Comparison of ENCODE assay signal across 19 cellular contexts in genomic region chr13:32989331-32989730, GRCh38. TPM values are rescaled to one million over a fixed set of nuclear protein-coding genes. Genes with fewer than 3 reads are reported as not detected.
"Had no signal": no experiment of that assay in that cellular context is flagged by ENCODE, and none has a peak within 500 bp of the region (broad histone marks: within the 10 kb centered on the region; RNA-seq: fewer than 3 reads in every experiment).

No MANE protein-coding gene starts in this region.

- DNase-seq: activated B cell treated with CpG ODN at 0.5 μM for 24 hours; activated CD4-positive, alpha-beta memory T cell treated with anti-CD3 and anti-CD28 coated beads for 36 hours; activated CD4-positive, alpha-beta T cell treated with anti-CD3 and anti-CD28 coated beads for 4 hours; activated naive CD8-positive, alpha-beta T cell treated with anti-CD3 and anti-CD28 coated beads for 36 hours; activated T-cell treated with anti-CD3 and anti-CD28 coated beads for 4 hours; amygdala; endodermal cell; kidney; mammary epithelial cell; midbrain; occipital lobe; posterior cingulate gyrus; retina; stimulated activated CD4-positive, alpha-beta T cell treated with anti-CD3 and anti-CD28 coated beads, Interleukin-2, amount 100 ng/mL, for 24 hours; stimulated activated naive CD4-positive, alpha-beta T cell treated with Interleukin-2 at 50 U/mL for 16 hours; thyroid gland had no signal

- H3K27me3 ChIP-seq: cardiac muscle cell, thyroid gland had no signal

- H3K9me3 ChIP-seq: thyroid gland had no signal

- H3K4me3 ChIP-seq: cardiac muscle cell, thyroid gland had no signal

- ATAC-seq: left lobe of liver had no signal

- H3K4me1 ChIP-seq: thyroid gland had no signal

- H3K27ac ChIP-seq: cardiac muscle cell, epithelial cell of prostate, thyroid gland had no signal

- H3K36me3 ChIP-seq: cardiac muscle cell, thyroid gland had no signal

RNA-seq across cellular contexts. Expression of gene KL, which starts 26.9 kb away (rescaled TPM):
- total RNA-seq: cardiac muscle cell, mammary epithelial cell had no signal
